Comparison of ENCODE assay signal across 19 cellular contexts in genomic region chrX:10567136-10567535, GRCh38. TPM values are rescaled to one million over a fixed set of nuclear protein-coding genes. Genes with fewer than 3 reads are reported as not detected.
DNase-seq lines count a peak whose midpoint lies in the region; ATAC-seq, FAIRE-seq and TF ChIP-seq lines count a peak whose summit lies in the region.
"Had no signal": no experiment of that assay in that cellular context is flagged by ENCODE, and none has a peak within 500 bp of the region (broad histone marks: within the 10 kb centered on the region; RNA-seq: fewer than 3 reads in every experiment).

No MANE protein-coding gene starts in this region.

- CTCF ChIA-PET in A549 (lab: Yijun Ruan, JAX) = interaction anchor here (0.8 to 1.4 kb wide), 3 partner anchors 12 to 533 kb away, joined by 3 to 4 read pairs (median 3); no protein-coding TSS in a partner anchor

- H2BK5ac ChIP-seq in H9 (ENCODE audit: insufficient read length, low read length) = no peak overlapping the region

- H3K23me2 ChIP-seq in H9 (ENCODE audit: insufficient read length, low read depth, low read length, poor library complexity, severe bottlenecking) = no peaks in the 10 kb centered on the region

- FAIRE-seq in A549 (lab: Jason Lieb, UNC) = no peak
- FAIRE-seq: GM12892 had no signal

- no peak overlapping the region for H4K91ac ChIP-seq in H9 (ENCODE audit: insufficient read length, low read depth, low read length)

- H4K20me1 ChIP-seq in H9 (ENCODE audit: control insufficient read depth, insufficient read depth, insufficient read length) = no peaks in the 10 kb centered on the region

- peaks cover 96% of the 10 kb centered on the region for H3K4me1 ChIP-seq in A549
- peaks cover 5% of the 10 kb centered on the region; the same call in 1 of the 2 replicates for H3K4me1 ChIP-seq in H9 (ENCODE audit: insufficient read depth, low read length)

- peaks cover 28 to 49% of the 10 kb centered on the region in 2 experiments for H3K9me3 Mint-ChIP-seq in H9
- peaks cover 8% of the 10 kb centered on the region for H3K9me3 Mint-ChIP-seq in nephron
- H3K9me3 Mint-ChIP-seq: HFFc6 had no signal

- no peak overlapping the region for H4K8ac ChIP-seq in H9 (replicated peaks; ENCODE audit: insufficient read length, low read depth, low read length)

- H3K9ac ChIP-seq in H9 (ENCODE audit: extremely low read depth, insufficient read length, low read length) = no peak overlapping the region

- H3K27me3 Mint-ChIP-seq in H9 (ENCODE audit: low read depth) (no peaks in the 10 kb centered on the region), nephron (ENCODE audit: low read depth) (no peaks in the 10 kb centered on the region)
- H3K27me3 Mint-ChIP-seq: CD4-positive, alpha-beta T cell had no signal

- H3K4me2 ChIP-seq in A549 = peak overlapping the region; percentile 69
- H3K4me2 ChIP-seq in H9 (ENCODE audit: insufficient read depth, insufficient read length, low read length) = no peak overlapping the region

- H3K36me3 Mint-ChIP-seq in H9 (ENCODE audit: insufficient read depth in 1 of 3, low read depth in 3 of 3) (peaks cover 15 to 32% (median 17%) of the 10 kb centered on the region in 3 experiments), nephron (ENCODE audit: low read depth) (peaks cover 14% of the 10 kb centered on the region)

- H3K23ac ChIP-seq in H9 (ENCODE audit: insufficient read length, low read depth, low read length) = no peak overlapping the region

- H3K27me3 ChIP-seq in H9 (ENCODE audit: insufficient read depth, low read length) = no peaks in the 10 kb centered on the region

- no peak overlapping the region for H2BK20ac ChIP-seq in H9 (ENCODE audit: low read depth, low read length, poor library complexity, severe bottlenecking)

- H2BK120ac ChIP-seq in H9 (ENCODE audit: low read depth, low read length, poor library complexity, severe bottlenecking) = no peak overlapping the region

- TF ChIP-seq CTCF in A549 (IDR thresholded peaks at IDR 0.05) (no peak), H9 (conservative IDR thresholded peaks at IDR 0.05) (no peak), VCaP (conservative IDR thresholded peaks at IDR 0.05) (no peak), nephron (IDR thresholded peaks at IDR 0.05; ENCODE audit: unreplicated experiment in 3 of 3) (no peak)

- peaks cover 24 to 30% of the 10 kb centered on the region in 2 experiments for H3K4me1 Mint-ChIP-seq in H9
- H3K4me1 Mint-ChIP-seq in nephron = peaks cover 42% of the 10 kb centered on the region
- H3K4me1 Mint-ChIP-seq: B cell had no signal

- POLR2A ChIA-PET in A549 (lab: Yijun Ruan, JAX) = no interaction called here

- no peak for DNase-seq in A549 (ENCODE audit: low read depth in 1 of 2, low spot score in 1 of 2)
- no peak for DNase-seq in H9
- DNase-seq in effector CD4-positive, alpha-beta T cell = no peak
- DNase-seq: C1 segment of cervical spinal cord; CD4-positive, alpha-beta T cell; DMS79 treated with DMSO at 0.1 percent for 48 hours; EL; GDM1; GOT3; HFFc6; KBM-7 had no signal

- H3K27ac Mint-ChIP-seq in H9 = peak overlapping the region in 2 of 3 experiments; percentile 40 to 73; a peak in 4 of 7 replicates
- H3K27ac Mint-ChIP-seq in nephron = peak overlapping the region in 2 of 3 experiments; percentile 44 to 46
- H3K27ac Mint-ChIP-seq: B cell; CD4-positive, alpha-beta T cell; HFFc6 had no signal

- no peak overlapping the region for H3T11ph ChIP-seq in H9 (ENCODE audit: low read length)

- H3K4me3 Mint-ChIP-seq in H9 (no peak overlapping the region), nephron (no peak overlapping the region)
- H3K4me3 Mint-ChIP-seq: B cell; CD4-positive, alpha-beta T cell; HFFc6 had no signal

- H3K4ac ChIP-seq in H9 (ENCODE audit: low read depth, low read length) = no peak overlapping the region

- H3K27ac ChIP-seq in A549 (peak overlapping the region; percentile 81 to 90), H9 (ENCODE audit: insufficient read length, low read depth, low read length) (no peak overlapping the region), VCaP (peak overlapping the region; percentile 33; the same call in 1 of the 2 replicates)

- no peaks in the 10 kb centered on the region for H3K9me3 ChIP-seq in A549
- no peaks in the 10 kb centered on the region for H3K9me3 ChIP-seq in H9 (ENCODE audit: control insufficient read depth, low read depth, low read length)
- H3K9me3 ChIP-seq: HAP-1 had no signal

- H2BK15ac ChIP-seq in H9 (ENCODE audit: low read depth, low read length) = no peak overlapping the region

- H2AK5ac ChIP-seq in H9 (ENCODE audit: insufficient read length, low read length) = no peak overlapping the region

- peak overlapping the region; percentile 15; the same call in 2 of the 3 replicates for H3K4me3 ChIP-seq in A549
- H3K4me3 ChIP-seq: HAP-1 had no signal

- no peak for TF ChIP-seq RAD21 in A549 (conservative IDR thresholded peaks at IDR 0.05 in 1 of 2, IDR thresholded peaks at IDR 0.05 in 1 of 2)

- H3K56ac ChIP-seq in H9 (ENCODE audit: insufficient read length, low read depth, low read length) = no peak overlapping the region

- ATAC-seq in A549 = peak; percentile 6 to 32; a peak in 4 of 6 replicates
- ATAC-seq in GM21529 (IDR thresholded peaks at IDR 0.05; ENCODE audit: unreplicated experiment) = no peak
- ATAC-seq in HG03442 (IDR thresholded peaks at IDR 0.05; ENCODE audit: unreplicated experiment) = no peak
- no peak for ATAC-seq in HG03280 (IDR thresholded peaks at IDR 0.05; ENCODE audit: unreplicated experiment)

- H3K79me1 ChIP-seq in H9 (ENCODE audit: insufficient read depth, low read depth, low read length, poor library complexity, severe bottlenecking) = no peaks in the 10 kb centered on the region

- no peak for TF ChIP-seq POLR2A in A549 (IDR thresholded peaks at IDR 0.05; ENCODE audit: low read length)

- no peak overlapping the region for H2AFZ ChIP-seq in H9 (ENCODE audit: low read length)

- TF ChIP-seq EP300 in A549 (IDR thresholded peaks at IDR 0.05) = no peak

- H3K79me2 ChIP-seq in H9 (ENCODE audit: insufficient read depth, low read length) = peaks cover 20% of the 10 kb centered on the region; the same call in 1 of the 2 replicates

- H3K18ac ChIP-seq in H9 (ENCODE audit: insufficient read length, low read depth, low read length) = no peak overlapping the region

- WGBS in A549 (ENCODE audit: missing lambda C conversion rate) = 66% methylated on average over 7 of the region's 20 CpGs
- WGBS in H9 (ENCODE audit: extremely low coverage, insufficient read length, low lambda C conversion rate) = no CpG with 5 or more reads among the region's 20 CpGs

- no peak overlapping the region for H2BK12ac ChIP-seq in H9 (ENCODE audit: insufficient read length, low read depth, low read length)

- H4K5ac ChIP-seq in H9 (ENCODE audit: insufficient read length, low read depth, low read length) = no peak overlapping the region

- H3K14ac ChIP-seq in H9 (ENCODE audit: insufficient read depth, low read length) = no peak overlapping the region

TF ChIP-seq in A549, 52 proteins besides CTCF, POLR2A, EP300 and RAD21:
- TF ChIP-seq RARB (CRISPR knock-in tag; IDR thresholded peaks at IDR 0.05) = no peak
- TF ChIP-seq FOSB (CRISPR knock-in tag; IDR thresholded peaks at IDR 0.05) = no peak
- no peak for TF ChIP-seq NPAS2 (CRISPR knock-in tag; IDR thresholded peaks at IDR 0.05; ENCODE audit: borderline replicate concordance)
- TF ChIP-seq E2F6 (IDR thresholded peaks at IDR 0.05; ENCODE audit: borderline replicate concordance, low read depth) = no peak
- no peak for TF ChIP-seq JUNB (IDR thresholded peaks at IDR 0.05)
- TF ChIP-seq ZSCAN20 (CRISPR knock-in tag; IDR thresholded peaks at IDR 0.05) = no peak
- no peak for TF ChIP-seq SMC3 (IDR thresholded peaks at IDR 0.05)
- TF ChIP-seq TFCP2L1 (CRISPR knock-in tag; IDR thresholded peaks at IDR 0.05) = no peak
- TF ChIP-seq CEBPB (IDR thresholded peaks at IDR 0.05) = no peak
- TF ChIP-seq BCL3 (IDR thresholded peaks at IDR 0.05) = no peak
- TF ChIP-seq HOXB13 (CRISPR knock-in tag; IDR thresholded peaks at IDR 0.05; ENCODE audit: low read depth) = no peak
- no peak for TF ChIP-seq BHLHE40 (IDR thresholded peaks at IDR 0.05; ENCODE audit: low read depth, low read length)

RNA-seq across cellular contexts. Expression of gene MID1, which starts 53.2 kb away (rescaled TPM):
- 106 and 113 TPM in 2 replicates for polyA plus RNA-seq in A549 (2011; rRNA removed)
- 54.5 and 56.8 TPM in 2 replicates for polyA plus RNA-seq in A549 (2012; cell fraction: cytosol; rRNA removed)
- polyA plus RNA-seq in A549 (2012; cell fraction: nucleus; rRNA removed) = 106 and 115 TPM in 2 replicates
- 58.3 to 59.8 TPM (median 59.5 TPM) in 3 replicates for polyA plus RNA-seq in A549 (2017; fragmentation: RNase III; extraction: RNeasy Plus Mini Kit Qiagen cat#74134 plus additional on column Dnase treatment)
- 178 and 200 TPM in 2 replicates for polyA minus RNA-seq in A549 (2011; rRNA and poly(A)+ RNA removed)
- total RNA-seq in H9 (2021) = 32.9 and 33.1 TPM in 2 replicates

Comparison
In these comparisons a context has a peak if more than half of its experiments do, and no peak if none do; other contexts are left out.
1. ATAC-seq: peak in A549 (2 of 2); none in GM21529 (single experiment), HG03442 (single experiment) and HG03280 (single experiment).